Comparison of ENCODE assay signal across 1 cellular context in genomic region chr17:47878203-47879027, GRCh38.
TF ChIP-seq lines count a peak whose summit lies in the region.

No MANE protein-coding gene starts in this region.

TF ChIP-seq in HCT116, 20 proteins besides CTCF, POLR2A, EP300 and RAD21 (continued from another document):
- TF ChIP-seq SRF (IDR thresholded peaks at IDR 0.05; ENCODE audit: low read depth), result no peak
- no peak for TF ChIP-seq ELF1 (IDR thresholded peaks at IDR 0.05; ENCODE audit: borderline replicate concordance, low read depth)
- no peak for TF ChIP-seq JUND (IDR thresholded peaks at IDR 0.05)
